7 cellular contexts compared by ENCODE assay signal in genomic region chr18:34977787-34978532, GRCh38.
DNase-seq lines count a peak whose midpoint lies in the region; ATAC-seq and TF ChIP-seq lines count a peak whose summit lies in the region.

No MANE protein-coding gene starts in this region.

- no peaks in the 10 kb centered on the region for H3K9me2 ChIP-seq in OCI-LY1 (ENCODE audit: low read depth, low read length)

- DNase-seq in activated gamma-delta T cell treated with anti-CD3 and anti-CD28 coated beads, Interleukin-2, amount 50 U/mL, for 16 hours (ENCODE audit: low read depth), result peak; percentile 27
- peak; percentile 71 for DNase-seq in globus pallidus (ENCODE audit: low spot score)
- DNase-seq in nucleus accumbens (lab: John Stamatoyannopoulos, UW), result peak in 37 of 56 donors; percentile 3 to 79 (median 51)
- peak; percentile 71 for DNase-seq in type B pancreatic cell (ENCODE audit: extremely low spot score, unreplicated experiment)

- peak overlapping the region; percentile 72; the same call in 1 of the 2 replicates for H3K9ac ChIP-seq in OCI-LY1 (ENCODE audit: low read length)

- H3K36me3 ChIP-seq in OCI-LY1 (ENCODE audit: insufficient read depth, low read length), result no peaks in the 10 kb centered on the region

- no peak overlapping the region for H3K27ac ChIP-seq in OCI-LY1 (ENCODE audit: low read depth, low read length, poor library complexity, severe bottlenecking)

- peaks cover 61% of the 10 kb centered on the region for H3K27me3 Mint-ChIP-seq in type B pancreatic cell

- 0 out of 2 replicates have a peak, but pooled peaks cover 3% of the 10 kb centered on the region for H3K27me3 ChIP-seq in OCI-LY1 (ENCODE audit: insufficient read depth, low read length)

- H3K4me1 Mint-ChIP-seq in type B pancreatic cell (ENCODE audit: unreplicated experiment), result peaks cover 20% of the 10 kb centered on the region

- no peaks in the 10 kb centered on the region for H3K36me3 Mint-ChIP-seq in type B pancreatic cell

- no peaks in the 10 kb centered on the region for H4K20me1 ChIP-seq in OCI-LY1 (ENCODE audit: insufficient read depth, low read length)

- no peaks in the 10 kb centered on the region for H3F3A ChIP-seq in OCI-LY1 (ENCODE audit: insufficient read depth, low read length)

- H3K27ac Mint-ChIP-seq in type B pancreatic cell, result peak overlapping the region; percentile 93

- H3K9me3 ChIP-seq in OCI-LY1 (ENCODE audit: low read length), result no peaks in the 10 kb centered on the region

- peak overlapping the region; percentile 97 for H3K4me2 ChIP-seq in OCI-LY1 (ENCODE audit: low read length)

- H2AFZ ChIP-seq in OCI-LY1 (ENCODE audit: low read length), result peak overlapping the region; percentile 20; the same call in 1 of the 2 replicates

- peak overlapping the region; percentile 89 for H3K4me3 ChIP-seq in OCI-LY1 (ENCODE audit: low read depth, low read length, poor library complexity, severe bottlenecking)

- no peaks in the 10 kb centered on the region for H3K9me3 Mint-ChIP-seq in type B pancreatic cell

- peak overlapping the region; percentile 94 for H3K4me3 Mint-ChIP-seq in type B pancreatic cell

- TF ChIP-seq CTCF in OCI-LY1 (IDR thresholded peaks at IDR 0.05; ENCODE audit: low read length) (no peak), type B pancreatic cell (conservative IDR thresholded peaks at IDR 0.05) (no peak)

- H3K4me1 ChIP-seq in OCI-LY1 (ENCODE audit: insufficient read depth, low read length, severe bottlenecking), result peaks cover 19% of the 10 kb centered on the region

- H3K79me2 ChIP-seq in OCI-LY1 (ENCODE audit: insufficient read depth, low read length), result no peaks in the 10 kb centered on the region

- peak; percentile 31 for ATAC-seq in GM18502 (IDR thresholded peaks at IDR 0.05; ENCODE audit: poor library complexity, unreplicated experiment)
- ATAC-seq in HG03095 (IDR thresholded peaks at IDR 0.05; ENCODE audit: unreplicated experiment), result peak; percentile 39
